Comparison of ENCODE assay signal across 20 cellular contexts in the genomic region with DNA sequence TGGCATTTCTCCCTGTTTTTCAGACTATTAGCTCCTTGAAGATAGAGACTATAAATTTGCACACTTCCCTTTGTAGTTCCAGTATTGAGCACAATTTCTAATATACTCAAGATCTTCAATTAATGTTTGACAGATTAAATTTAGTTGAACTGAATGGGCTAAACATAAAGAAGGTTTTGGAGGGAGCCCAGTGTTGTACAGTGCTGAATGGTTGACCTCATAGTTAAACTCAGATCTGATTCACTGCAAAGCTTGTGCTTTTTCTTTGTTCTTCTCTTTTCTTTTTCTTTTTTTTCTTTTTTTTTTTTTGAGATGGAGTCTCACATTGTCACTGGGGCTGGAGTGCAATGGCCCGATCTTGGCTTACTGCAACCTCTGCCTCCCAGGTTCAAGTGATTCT.
"Had no signal": no experiment of that assay in that cellular context is flagged by ENCODE, and none has a peak within 500 bp of the region (broad histone marks: within the 10 kb centered on the region; RNA-seq: fewer than 3 reads in every experiment).

No MANE protein-coding gene starts in this region.

- DNase-seq: Kasumi-1, MM.1S, NCI-H1092 treated with DMSO at 0.1 percent for 48 hours, NCI-H1436, NCI-H187 treated with DMSO at 0.1 percent for 48 hours, NCI-H2029 treated with DMSO at 0.1 percent for 48 hours, NCI-H226, NCI-H510A, NCI-H524 treated with DMSO at 0.1 percent for 48 hours, NCI-H69, NCI-H774, PC-3, SK-N-SH, SW 1271 had no signal

- H3K4me3 Mint-ChIP-seq: IgD-negative memory B cell had no signal

- H3K4me1 Mint-ChIP-seq: IgD-negative memory B cell had no signal

- H3K27ac Mint-ChIP-seq: IgD-negative memory B cell had no signal

- ATAC-seq: K562, Panc1, PC-3 had no signal

- H3K4me3 ChIP-seq: K562 had no signal

- H3K9me3 ChIP-seq: SK-N-SH had no signal

- H3K9ac ChIP-seq: KMS-11, SK-N-SH had no signal

- H3K27ac ChIP-seq: HL-60, KMS-11, RWPE1 had no signal

- H3K36me3 Mint-ChIP-seq: IgD-negative memory B cell had no signal
